8 cellular contexts compared by ENCODE assay signal in genomic region chr1:180633092-180634045, GRCh38.
DNase-seq lines count a peak whose midpoint lies in the region; ATAC-seq lines count a peak whose summit lies in the region.
"Had no signal": no experiment of that assay in that cellular context is flagged by ENCODE, and none has a peak within 500 bp of the region (broad histone marks: within the 10 kb centered on the region; RNA-seq: fewer than 3 reads in every experiment).

No MANE protein-coding gene starts in this region.

- peaks cover 30% of the 10 kb centered on the region for H3K4me1 ChIP-seq in endocrine pancreas (ENCODE audit: control insufficient read depth, insufficient read depth, low read length)

- H3K9ac ChIP-seq in endocrine pancreas (ENCODE audit: control insufficient read depth, insufficient read depth, low read length) = peak overlapping the region; percentile 90

- no peaks in the 10 kb centered on the region for H3K36me3 ChIP-seq in endocrine pancreas (ENCODE audit: control insufficient read depth, insufficient read depth, low read length)

- H3K4me3 ChIP-seq in GM08714 (ENCODE audit: low read length) = peak overlapping the region; percentile 84; the same call in 1 of the 2 replicates
- peak overlapping the region; percentile 100 for H3K4me3 ChIP-seq in endocrine pancreas (ENCODE audit: control insufficient read depth, insufficient read depth, low read length)
- H3K4me3 ChIP-seq in skeletal muscle cell (ENCODE audit: low read depth, low read length) = peak overlapping the region; percentile 79

- H3K27me3 ChIP-seq in endocrine pancreas (ENCODE audit: control insufficient read depth, insufficient read depth, low read length) = no peaks in the 10 kb centered on the region

- DNase-seq in NCI-H1694 treated with DMSO at 0.1 percent for 48 hours (lab: John Stamatoyannopoulos, UW) (peak; percentile 35), skeletal muscle cell (ENCODE audit: low read depth) (no peak), dedifferentiated amniotic fluid mesenchymal stem cell (ENCODE audit: extremely low spot score) (no peak), NCI-H1048 (lab: John Stamatoyannopoulos, UW) (no peak)
- DNase-seq: activated CD4-positive, alpha-beta T cell treated with anti-CD3 and anti-CD28 coated beads for 48 hours had no signal

- H3K9me3 ChIP-seq in endocrine pancreas (ENCODE audit: control insufficient read depth, low read length) = no peaks in the 10 kb centered on the region

- ATAC-seq in HG02885 (IDR thresholded peaks at IDR 0.05; ENCODE audit: poor library complexity, unreplicated experiment) = no peak
